Comparison of ENCODE assay signal across 7 cellular contexts in the genomic region with DNA sequence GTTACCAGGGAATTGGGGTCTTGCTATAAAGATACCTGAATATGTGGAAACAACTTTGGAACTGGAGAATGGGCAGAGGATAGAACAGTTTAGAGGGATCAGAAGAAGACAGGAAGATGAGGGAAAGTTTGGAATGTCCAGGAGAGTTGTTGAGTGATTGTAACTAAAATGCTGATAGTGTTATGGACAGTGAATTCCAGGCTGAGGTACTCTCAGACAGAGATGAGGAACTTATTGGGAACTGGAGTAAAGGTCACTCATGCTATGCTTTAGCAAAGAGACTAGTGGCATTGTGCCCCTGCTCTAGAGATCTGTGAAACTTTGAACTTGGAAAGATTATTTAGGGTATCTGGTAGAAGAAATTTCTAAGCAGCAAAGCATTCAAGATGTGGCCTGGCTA. TPM values are rescaled to one million over a fixed set of nuclear protein-coding genes. Genes with fewer than 3 reads are reported as not detected.
DNase-seq lines count a peak whose midpoint lies in the region; ATAC-seq and TF ChIP-seq lines count a peak whose summit lies in the region.
"Not testable (repeated sequence)": the region's sequence is repeated elsewhere in the genome, so short reads cannot be mapped to it uniquely, and the experiment has no call there.

No MANE protein-coding gene starts in this region.

- H3F3A ChIP-seq in GM23338 (replicated peaks; ENCODE audit: low read depth), result not testable (repeated sequence)

- not testable (repeated sequence) for H3K9me3 Mint-ChIP-seq in GM23338
- peaks cover 32% of the 10 kb centered on the region for H3K9me3 Mint-ChIP-seq in WTC11

- H3K36me3 Mint-ChIP-seq in GM23338 (ENCODE audit: low read depth); WTC11: not testable (repeated sequence)

- H3K4me1 ChIP-seq in BLaER1 treated with 17β-estradiol and CSF1 and Interleukin-3, amounts not matched to agents 10 nM and 100 nM, result peaks cover 7 to 20% (median 12%) of the 10 kb centered on the region in 10 experiments; a peak in 19 of 20 replicates
- H3K4me1 ChIP-seq in GM23338 (ENCODE audit: insufficient read depth) (peaks cover 16% of the 10 kb centered on the region; the same call in 1 of the 2 replicates), HUES6 (ENCODE audit: control insufficient read depth, insufficient read depth, low read length) (peaks cover 10% of the 10 kb centered on the region), left ventricle myocardium inferior (peaks cover 15% of the 10 kb centered on the region), iPS-20b (ENCODE audit: insufficient read depth, low read length) (peaks cover 14% of the 10 kb centered on the region; the same call in 1 of the 2 replicates)

- H3K36me3 ChIP-seq in BLaER1 treated with 17β-estradiol and CSF1 and Interleukin-3, amounts not matched to agents 10 nM and 100 nM; GM23338 (ENCODE audit: insufficient read depth); HUES6 (ENCODE audit: control insufficient read depth, insufficient read depth, low read length); left ventricle myocardium inferior; iPS-20b (ENCODE audit: insufficient read depth, low read depth, low read length): not testable (repeated sequence)

- not testable (repeated sequence) for H4K20me1 ChIP-seq in BLaER1 treated with 17β-estradiol and CSF1 and Interleukin-3, amounts not matched to agents 10 nM and 100 nM; GM23338 (replicated peaks; ENCODE audit: insufficient read depth)

- H3K79me2 ChIP-seq in GM23338 (replicated peaks; ENCODE audit: insufficient read depth), result not testable (repeated sequence)

- peaks cover 9 to 35% (median 24%) of the 10 kb centered on the region in 11 experiments; a peak in 21 of 22 replicates for H3K9me3 ChIP-seq in BLaER1 treated with 17β-estradiol and CSF1 and Interleukin-3, amounts not matched to agents 10 nM and 100 nM (replicated peaks in 1 of 11)
- H3K9me3 ChIP-seq in HUES6 (ENCODE audit: control insufficient read depth, insufficient read depth, low read depth, low read length); left ventricle myocardium inferior (replicated peaks); iPS-20b (ENCODE audit: insufficient read depth, low read depth, low read length): not testable (repeated sequence)

- not testable (repeated sequence) for H3K27me3 ChIP-seq in BLaER1 treated with 17β-estradiol and CSF1 and Interleukin-3, amounts not matched to agents 10 nM and 100 nM; GM23338 (ENCODE audit: insufficient read depth); HUES6 (ENCODE audit: control insufficient read depth, insufficient read depth, low read length); left ventricle myocardium inferior (ENCODE audit: low read depth); iPS-20b (ENCODE audit: insufficient read depth, low read length)

- H3K4me2 ChIP-seq in BLaER1 treated with 17β-estradiol and CSF1 and Interleukin-3, amounts not matched to agents 10 nM and 100 nM, result peak overlapping the region in 7 of 11 experiments; percentile 19 to 54 (median 35); a peak in 10 of 22 replicates
- 0 out of 2 replicates have a peak overlapping the region, but pooled peaks have one; percentile 16 for H3K4me2 ChIP-seq in GM23338

- H3K4me3 Mint-ChIP-seq in GM23338, result not testable (repeated sequence)
- H3K4me3 Mint-ChIP-seq in WTC11, result 0 out of 2 replicates have a peak overlapping the region, but pooled peaks have one; percentile 7

- H3K27me3 Mint-ChIP-seq in GM23338 (ENCODE audit: insufficient read depth, low read depth, poor library complexity); WTC11 (ENCODE audit: low read depth): not testable (repeated sequence)

- H3K4me1 Mint-ChIP-seq in GM23338, result peaks cover 14% of the 10 kb centered on the region
- H3K4me1 Mint-ChIP-seq in WTC11, result peaks cover 21% of the 10 kb centered on the region

- H3K9ac ChIP-seq in BLaER1 treated with 17β-estradiol and CSF1 and Interleukin-3, amounts not matched to agents 10 nM and 100 nM; HUES6 (ENCODE audit: low read length); iPS-20b (ENCODE audit: low read depth, low read length): not testable (repeated sequence)

- CTCF ChIA-PET in WTC11 (lab: Charles Lee), result not testable (repeated sequence)

- not testable (repeated sequence) for TF ChIP-seq CTCF in GM23338 (conservative IDR thresholded peaks at IDR 0.05; ENCODE audit: low read depth in 2 of 2); WTC11 (IDR thresholded peaks at IDR 0.05); left ventricle myocardium inferior (IDR thresholded peaks at IDR 0.05; ENCODE audit: borderline replicate concordance)

- H3K4me3 ChIP-seq in BLaER1 treated with 17β-estradiol and CSF1 and Interleukin-3, amounts not matched to agents 10 nM and 100 nM; GM23338; HUES6 (ENCODE audit: low read depth, low read length); left ventricle myocardium inferior: not testable (repeated sequence)
- 0 out of 2 replicates have a peak overlapping the region, but pooled peaks have one; percentile 23 for H3K4me3 ChIP-seq in iPS-20b (ENCODE audit: low read length)

- DNase-seq in GM23338 (ENCODE audit: low spot score); WTC11 (ENCODE audit: low spot score); Right ventricle myocardium inferior (ENCODE audit: missing footprints); left ventricle myocardium inferior: not testable (repeated sequence)

- not testable (repeated sequence) for H2AFZ ChIP-seq in GM23338

- H3K27ac Mint-ChIP-seq in GM23338, result not testable (repeated sequence)
- 0 out of 2 replicates have a peak overlapping the region, but pooled peaks have one; percentile 29 for H3K27ac Mint-ChIP-seq in WTC11

- H3K9me2 ChIP-seq in GM23338 (ENCODE audit: insufficient read depth), result not testable (repeated sequence)

- intact Hi-C loops in Right ventricle myocardium inferior (cut with DNase I); left ventricle myocardium inferior (cut with micrococcal nuclease): not testable (repeated sequence)

- not testable (repeated sequence) for H3K27ac ChIP-seq in BLaER1 treated with 17β-estradiol and CSF1 and Interleukin-3, amounts not matched to agents 10 nM and 100 nM; GM23338 (ENCODE audit: low read depth); iPS-20b (ENCODE audit: low read length)
- H3K27ac ChIP-seq in HUES6 (ENCODE audit: low read depth, low read length) (0 out of 2 replicates have a peak overlapping the region, but pooled peaks have one; percentile 29), left ventricle myocardium inferior (replicated peaks) (peak overlapping the region; percentile 9)

- ATAC-seq in GM23338, WTC11: not testable (repeated sequence)
- peak; percentile 63 for ATAC-seq in Right ventricle myocardium inferior

- POLR2A ChIA-PET in WTC11 (lab: Charles Lee), result not testable (repeated sequence)

RNA-seq across cellular contexts. Expression of gene SMIM15, which starts 25.1 kb away (rescaled TPM):
- total RNA-seq in GM23338 (2014; rRNA removed; shearing (Covaris generic)), result 33.4 and 45.7 TPM in 2 replicates
- polyA plus RNA-seq in GM23338 (2016; fragmentation: Nextera tagmentation; extraction: Ambion mirVana), result 42.2 and 53.9 TPM in 2 replicates
- total RNA-seq in WTC11 (2021) (41.9 to 43.3 TPM (median 42.5 TPM) in 3 replicates), Right ventricle myocardium inferior (24.1 TPM), left ventricle myocardium inferior (23.3 TPM)
